ENCODE assay signal across 15 cellular contexts in the genomic region with DNA sequence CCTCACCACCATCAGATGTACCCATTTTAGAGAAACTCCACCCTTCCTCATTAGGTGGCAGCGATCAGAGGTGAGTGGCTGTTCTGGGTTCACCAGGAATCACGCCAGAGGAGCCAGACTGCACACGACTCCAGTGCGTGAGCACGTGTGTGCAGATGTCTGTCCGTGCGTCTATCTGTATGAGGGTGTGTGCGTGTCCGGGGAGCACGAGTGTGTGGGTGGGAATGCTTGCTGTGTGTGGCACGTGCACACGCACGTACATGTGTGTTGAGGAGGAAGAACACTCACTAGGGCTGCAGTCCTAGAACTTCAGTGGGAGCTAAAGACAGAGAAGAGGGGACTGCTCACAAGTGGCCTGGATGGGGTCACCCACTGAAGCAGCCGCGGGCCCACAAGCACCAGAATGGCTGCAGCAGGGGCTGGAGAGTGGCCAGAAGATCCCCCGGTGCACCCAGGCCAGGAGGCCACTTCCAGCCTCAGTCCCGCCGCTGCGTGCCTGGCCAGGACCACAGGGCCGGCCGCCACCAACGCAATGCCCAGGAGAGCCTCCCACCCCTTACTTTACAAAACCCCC.
"Had no signal": no experiment of that assay in that cellular context is flagged by ENCODE, and none has a peak within 500 bp of the region (broad histone marks: within the 10 kb centered on the region; RNA-seq: fewer than 3 reads in every experiment).

No MANE protein-coding gene starts in this region.

- H3K4me3 ChIP-seq: esophagus muscularis mucosa, psoas muscle had no signal

- H3K27me3 ChIP-seq: esophagus muscularis mucosa had no signal

- H3K9me3 Mint-ChIP-seq: activated naive CD4-positive, alpha-beta T cell treated with anti-CD3 and anti-CD28 coated beads, Interleukin-2, amount 10 ng/mL, durations not matched to agents 7 days and 5 days; immature natural killer cell; naive thymus-derived CD8-positive, alpha-beta T cell; stimulated activated naive CD8-positive, alpha-beta T cell treated with anti-CD3 and anti-CD28 coated beads, Interleukin-15, Interleukin-2, amounts not matched to agents 100 ng/mL and 50 ng/mL, for 24 hours had no signal

- DNase-seq: activated CD4-positive, alpha-beta T cell treated with anti-CD3 and anti-CD28 coated beads for 48 hours; activated CD8-positive, alpha-beta T cell treated with anti-CD3 and anti-CD28 coated beads, Interleukin-2, amount 10 ng/mL, durations not matched to agents 7 days and 5 days; activated naive CD4-positive, alpha-beta T cell treated with anti-CD3 and anti-CD28 coated beads, Interleukin-2, amount 10 ng/mL, durations not matched to agents 7 days and 5 days; cerebellar nuclear complex; dermis blood vessel endothelial cell; foreskin fibroblast; immature natural killer cell; left colon; mammary epithelial cell; occipital lobe; psoas muscle; stimulated activated CD4-positive, alpha-beta T cell treated with anti-CD3 and anti-CD28 coated beads, Interleukin-2, amount 100 ng/mL, for 48 hours had no signal

- H3K4me1 ChIP-seq: psoas muscle had no signal

- H3K27me3 Mint-ChIP-seq: activated naive CD4-positive, alpha-beta T cell treated with anti-CD3 and anti-CD28 coated beads, Interleukin-2, amount 10 ng/mL, durations not matched to agents 7 days and 5 days; naive thymus-derived CD8-positive, alpha-beta T cell; stimulated activated naive CD8-positive, alpha-beta T cell treated with anti-CD3 and anti-CD28 coated beads, Interleukin-15, Interleukin-2, amounts not matched to agents 100 ng/mL and 50 ng/mL, for 24 hours had no signal

- H3K4me3 Mint-ChIP-seq: activated CD8-positive, alpha-beta T cell treated with anti-CD3 and anti-CD28 coated beads, Interleukin-2, amount 10 ng/mL, durations not matched to agents 7 days and 5 days; activated naive CD4-positive, alpha-beta T cell treated with anti-CD3 and anti-CD28 coated beads, Interleukin-2, amount 10 ng/mL, durations not matched to agents 7 days and 5 days; immature natural killer cell; naive thymus-derived CD8-positive, alpha-beta T cell; stimulated activated naive CD8-positive, alpha-beta T cell treated with anti-CD3 and anti-CD28 coated beads, Interleukin-15, Interleukin-2, amounts not matched to agents 100 ng/mL and 50 ng/mL, for 24 hours had no signal

- H3K9me3 ChIP-seq: esophagus muscularis mucosa, psoas muscle had no signal

- H3K27ac ChIP-seq: esophagus muscularis mucosa, psoas muscle had no signal

- ATAC-seq: activated CD8-positive, alpha-beta T cell treated with anti-CD3 and anti-CD28 coated beads, Interleukin-2, amount 10 ng/mL, durations not matched to agents 7 days and 5 days; left colon; naive thymus-derived CD8-positive, alpha-beta T cell; psoas muscle had no signal

- H3K27ac Mint-ChIP-seq: activated CD8-positive, alpha-beta T cell treated with anti-CD3 and anti-CD28 coated beads, Interleukin-2, amount 10 ng/mL, durations not matched to agents 7 days and 5 days; activated naive CD4-positive, alpha-beta T cell treated with anti-CD3 and anti-CD28 coated beads, Interleukin-2, amount 10 ng/mL, durations not matched to agents 7 days and 5 days; immature natural killer cell; stimulated activated naive CD8-positive, alpha-beta T cell treated with anti-CD3 and anti-CD28 coated beads, Interleukin-15, Interleukin-2, amounts not matched to agents 100 ng/mL and 50 ng/mL, for 24 hours had no signal
